In genomic region chr13:50713849-50714248, GRCh38 we compare ENCODE assay signal across 1 cellular context.
TF ChIP-seq lines count a peak whose summit lies in the region.

No MANE protein-coding gene starts in this region.

TF ChIP-seq in HepG2, 621 proteins besides CTCF, POLR2A, EP300 and RAD21 (continued from another document):
- TF ChIP-seq, protein P1, sequence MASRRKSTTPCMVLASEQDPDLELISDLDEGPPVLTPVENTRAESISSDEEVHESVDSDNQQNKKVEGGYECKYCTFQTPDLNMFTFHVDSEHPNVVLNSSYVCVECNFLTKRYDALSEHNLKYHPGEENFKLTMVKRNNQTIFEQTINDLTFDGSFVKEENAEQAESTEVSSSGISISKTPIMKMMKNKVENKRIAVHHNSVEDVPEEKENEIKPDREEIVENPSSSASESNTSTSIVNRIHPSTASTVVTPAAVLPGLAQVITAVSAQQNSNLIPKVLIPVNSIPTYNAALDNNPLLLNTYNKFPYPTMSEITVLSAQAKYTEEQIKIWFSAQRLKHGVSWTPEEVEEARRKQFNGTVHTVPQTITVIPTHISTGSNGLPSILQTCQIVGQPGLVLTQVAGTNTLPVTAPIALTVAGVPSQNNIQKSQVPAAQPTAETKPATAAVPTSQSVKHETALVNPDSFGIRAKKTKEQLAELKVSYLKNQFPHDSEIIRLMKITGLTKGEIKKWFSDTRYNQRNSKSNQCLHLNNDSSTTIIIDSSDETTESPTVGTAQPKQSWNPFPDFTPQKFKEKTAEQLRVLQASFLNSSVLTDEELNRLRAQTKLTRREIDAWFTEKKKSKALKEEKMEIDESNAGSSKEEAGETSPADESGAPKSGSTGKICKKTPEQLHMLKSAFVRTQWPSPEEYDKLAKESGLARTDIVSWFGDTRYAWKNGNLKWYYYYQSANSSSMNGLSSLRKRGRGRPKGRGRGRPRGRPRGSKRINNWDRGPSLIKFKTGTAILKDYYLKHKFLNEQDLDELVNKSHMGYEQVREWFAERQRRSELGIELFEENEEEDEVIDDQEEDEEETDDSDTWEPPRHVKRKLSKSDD (CRISPR knock-in tag; IDR thresholded peaks at IDR 0.05; ENCODE audit: low read depth) = no peak
